ENCODE assay signal across 1 cellular context in genomic region chr18:63161728-63162195, GRCh38.
A peak's percentile ranks its signal among the peaks of the same experiment; 100 is the strongest.
TF ChIP-seq lines count a peak whose summit lies in the region.

No MANE protein-coding gene starts in this region.

TF ChIP-seq in SK-N-SH, 30 proteins besides CTCF, POLR2A, EP300 and RAD21 (continued from another document):
- TF ChIP-seq ZBTB33 (IDR thresholded peaks at IDR 0.05; ENCODE audit: borderline replicate concordance, low read depth) (peak; percentile 57; the same call in 1 of the 2 replicates), NFIC (IDR thresholded peaks at IDR 0.05; ENCODE audit: borderline replicate concordance) (peak; percentile 26; the same call in 1 of the 2 replicates), YY1 (IDR thresholded peaks at IDR 0.05; ENCODE audit: low read depth) (no peak), SIN3A (IDR thresholded peaks at IDR 0.05; ENCODE audit: borderline replicate concordance, low read depth, low read length) (no peak; the same call in 1 of the 2 replicates), CHD2 (IDR thresholded peaks at IDR 0.05; ENCODE audit: low read length, partially characterized antibody) (no peak)
